Comparison of ENCODE assay signal across 8 cellular contexts in genomic region chr15:99614749-99615288, GRCh38. TPM values are rescaled to one million over a fixed set of nuclear protein-coding genes. Genes with fewer than 3 reads are reported as not detected.
DNase-seq lines count a peak whose midpoint lies in the region; ATAC-seq and TF ChIP-seq lines count a peak whose summit lies in the region.

No MANE protein-coding gene starts in this region.

- intact Hi-C loops in sciatic nerve (cut with DNase I) = no loop called here

- peaks cover 26% of the 10 kb centered on the region for H3K4me1 ChIP-seq in foreskin keratinocyte

- H3K27ac ChIP-seq in foreskin keratinocyte = no peak overlapping the region

- H3K9me3 ChIP-seq in MG63 = no peaks in the 10 kb centered on the region

- TF ChIP-seq CTCF in NB4 (IDR thresholded peaks at IDR 0.05; ENCODE audit: low read depth, low read length) (no peak), fibroblast of pulmonary artery (IDR thresholded peaks at IDR 0.05; ENCODE audit: low read length, missing control alignments) (no peak), foreskin keratinocyte (conservative IDR thresholded peaks at IDR 0.05) (no peak)

- DNase-seq in NB4 (ENCODE audit: low read depth) (peak; percentile 86), fibroblast of pulmonary artery (ENCODE audit: low read depth) (peak; percentile 23), sciatic nerve (ENCODE audit: low spot score) (no peak), GM03348 (ENCODE audit: low spot score) (no peak), NCI-H2171 (lab: John Stamatoyannopoulos, UW) (no peak), MG63 (no peak), foreskin keratinocyte (no peak)

- ATAC-seq in GM19351 (IDR thresholded peaks at IDR 0.05; ENCODE audit: unreplicated experiment) = peak; percentile 47
- peak; percentile 82 for ATAC-seq in sciatic nerve
- ATAC-seq in foreskin keratinocyte = no peak

- no peak overlapping the region for H3K4me3 ChIP-seq in NB4 (ENCODE audit: low read depth, low read length)
- H3K4me3 ChIP-seq in fibroblast of pulmonary artery (replicated peaks; ENCODE audit: low read depth, low read length) = no peak overlapping the region
- no peak overlapping the region for H3K4me3 ChIP-seq in MG63

- H3K36me3 ChIP-seq in MG63 = peaks cover 5% of the 10 kb centered on the region

- TF ChIP-seq POLR2A in NB4 (IDR thresholded peaks at IDR 0.05; ENCODE audit: extremely low read depth, insufficient read length) = no peak

- H3K27me3 ChIP-seq in MG63 (no peaks in the 10 kb centered on the region), foreskin keratinocyte (no peaks in the 10 kb centered on the region)

RNA-seq across cellular contexts. Expression of gene MEF2A, which starts 49.0 kb away (rescaled TPM):
- 75.9 TPM for total RNA-seq in sciatic nerve
- total RNA-seq in MG63 (2014; rRNA removed; shearing (Covaris generic); ENCODE audit: low replicate concordance) = 29.1 and 68.8 TPM in 2 replicates
- 16.1 and 17.0 TPM in 2 replicates for total RNA-seq in foreskin keratinocyte
- polyA plus RNA-seq in foreskin keratinocyte = 3.7 and 4.4 TPM in 2 replicates

Comparison
In these comparisons a context has a peak if more than half of its experiments do, and no peak if none do; other contexts are left out.
1. DNase-seq: peak in NB4 (single experiment) and fibroblast of pulmonary artery (single experiment); none in sciatic nerve (single experiment), GM03348 (single experiment), NCI-H2171 (single experiment), MG63 (single experiment) and foreskin keratinocyte (0 of 2).